ENCODE assay signal across 8 cellular contexts in genomic region chr18:11070593-11070992, GRCh38.
"Had no signal": no experiment of that assay in that cellular context is flagged by ENCODE, and none has a peak within 500 bp of the region (broad histone marks: within the 10 kb centered on the region; RNA-seq: fewer than 3 reads in every experiment).

No MANE protein-coding gene starts in this region.

- H3K4me3 ChIP-seq: GM23338, K562 had no signal

- H3K4me3 Mint-ChIP-seq: GM23338, H9 had no signal

- FAIRE-seq: H1, H54, HTR-8/SVneo, K562 had no signal

- DNase-seq: H9, HCEC 1CT, IMR-90 had no signal

- ATAC-seq: GM23338, K562 had no signal

- H3K27ac Mint-ChIP-seq: GM23338, H9 had no signal
